10 cellular contexts compared by ENCODE assay signal in genomic region chrX:37776987-37777325, GRCh38. TPM values are rescaled to one million over a fixed set of nuclear protein-coding genes. Genes with fewer than 3 reads are reported as not detected.
DNase-seq lines count a peak whose midpoint lies in the region; ATAC-seq and TF ChIP-seq lines count a peak whose summit lies in the region.
"Had no signal": no experiment of that assay in that cellular context is flagged by ENCODE, and none has a peak within 500 bp of the region (broad histone marks: within the 10 kb centered on the region; RNA-seq: fewer than 3 reads in every experiment).

No MANE protein-coding gene starts in this region.

- H4K20me1 ChIP-seq in OCI-LY3 (ENCODE audit: insufficient read depth, low read length), result no peaks in the 10 kb centered on the region

- peak overlapping the region; percentile 31; the same call in 1 of the 2 replicates for H3K4me3 ChIP-seq in OCI-LY3 (ENCODE audit: low read length)

- CTCF ChIA-PET in activated naive CD4-positive, alpha-beta T cell treated with anti-CD3 and anti-CD28 coated beads, Interleukin-2, amount 10 ng/mL, durations not matched to agents 7 days and 5 days (lab: Charles Lee), result interaction anchor here (1.0 to 1.3 kb wide), 3 partner anchors 23 to 48 kb away, joined by 4 to 5 read pairs (median 5); no protein-coding TSS in a partner anchor
- CTCF ChIA-PET in MCF 10A (lab: Yijun Ruan, JAX), result interaction anchor here (0.7 to 1.0 kb wide), 2 partner anchors 14 to 36 kb away, joined by 4 to 6 read pairs; no protein-coding TSS in a partner anchor

- peaks cover 30% of the 10 kb centered on the region for H3K4me1 Mint-ChIP-seq in activated naive CD4-positive, alpha-beta T cell treated with anti-CD3 and anti-CD28 coated beads, Interleukin-2, amount 10 ng/mL, durations not matched to agents 7 days and 5 days
- H3K4me1 Mint-ChIP-seq in stimulated activated naive B cell treated with anti-CD40 and anti-IgM and Interleukin-4, amounts not matched to agents 10 μg/mL and 1 μg/mL and 100 μg/mL, for 72 hours, result peaks cover 31% of the 10 kb centered on the region in 2 donors
- H3K4me1 Mint-ChIP-seq in MCF 10A (ENCODE audit: insufficient read depth, unreplicated experiment) (no peaks in the 10 kb centered on the region), osteocyte (ENCODE audit: unreplicated experiment) (no peaks in the 10 kb centered on the region)

- H3K4me2 ChIP-seq in OCI-LY3 (ENCODE audit: low read length), result peak overlapping the region; percentile 68

- H3K27me3 Mint-ChIP-seq in activated naive CD4-positive, alpha-beta T cell treated with anti-CD3 and anti-CD28 coated beads, Interleukin-2, amount 10 ng/mL, durations not matched to agents 7 days and 5 days, result no peaks in the 10 kb centered on the region
- H3K27me3 Mint-ChIP-seq in stimulated activated naive B cell treated with anti-CD40 and anti-IgM and Interleukin-4, amounts not matched to agents 10 μg/mL and 1 μg/mL and 100 μg/mL, for 72 hours, result no peaks in the 10 kb centered on the region
- H3K27me3 Mint-ChIP-seq in MCF 10A (ENCODE audit: insufficient read depth, unreplicated experiment) (peaks cover 35% of the 10 kb centered on the region), osteocyte (ENCODE audit: unreplicated experiment) (peaks cover 4% of the 10 kb centered on the region)

- H3K36me3 ChIP-seq in OCI-LY3 (replicated peaks; ENCODE audit: low read depth, low read length), result peaks cover 13% of the 10 kb centered on the region

- H3K36me3 Mint-ChIP-seq in activated naive CD4-positive, alpha-beta T cell treated with anti-CD3 and anti-CD28 coated beads, Interleukin-2, amount 10 ng/mL, durations not matched to agents 7 days and 5 days, result no peaks in the 10 kb centered on the region
- H3K36me3 Mint-ChIP-seq in stimulated activated naive B cell treated with anti-CD40 and anti-IgM and Interleukin-4, amounts not matched to agents 10 μg/mL and 1 μg/mL and 100 μg/mL, for 72 hours, result peaks cover under 1% of the 10 kb centered on the region in 2 donors
- H3K36me3 Mint-ChIP-seq in MCF 10A (ENCODE audit: insufficient read depth, unreplicated experiment) (no peaks in the 10 kb centered on the region), osteocyte (ENCODE audit: unreplicated experiment) (no peaks in the 10 kb centered on the region)

- H3K27ac Mint-ChIP-seq in activated naive CD4-positive, alpha-beta T cell treated with anti-CD3 and anti-CD28 coated beads, Interleukin-2, amount 10 ng/mL, durations not matched to agents 7 days and 5 days, result peak overlapping the region; percentile 79
- peak overlapping the region; percentile 88 for H3K27ac Mint-ChIP-seq in stimulated activated naive B cell treated with anti-CD40 and anti-IgM and Interleukin-4, amounts not matched to agents 10 μg/mL and 1 μg/mL and 100 μg/mL, for 72 hours
- no peak overlapping the region for H3K27ac Mint-ChIP-seq in MCF 10A (ENCODE audit: low read depth, unreplicated experiment)
- H3K27ac Mint-ChIP-seq in osteocyte (ENCODE audit: unreplicated experiment), result no peak overlapping the region

- H2AFZ ChIP-seq in OCI-LY3 (ENCODE audit: low read depth, low read length), result no peak overlapping the region

- H3K79me2 ChIP-seq in OCI-LY3 (ENCODE audit: low read length), result peaks cover 26% of the 10 kb centered on the region

- peak overlapping the region; percentile 77 for H3K9ac ChIP-seq in OCI-LY3 (ENCODE audit: low read length)

- DNase-seq in activated naive CD4-positive, alpha-beta T cell treated with anti-CD3 and anti-CD28 coated beads, Interleukin-2, amount 10 ng/mL, durations not matched to agents 7 days and 5 days, result no peak
- no peak for DNase-seq in activated naive CD4-positive, alpha-beta T cell treated with Interleukin-2 at 50 U/mL for 16 hours
- no peak for DNase-seq in stimulated activated naive B cell treated with anti-CD40 and anti-IgM and Interleukin-4, amounts not matched to agents 10 μg/mL and 1 μg/mL and 100 μg/mL, for 72 hours
- DNase-seq in NCI-H2196 treated with DMSO at 0.1 percent for 48 hours (lab: John Stamatoyannopoulos, UW; ENCODE audit: unreplicated experiment) (no peak), MCF 10A (ENCODE audit: unreplicated experiment) (no peak), osteocyte (ENCODE audit: extremely low spot score, unreplicated experiment) (no peak)

- ATAC-seq in HG02610 (IDR thresholded peaks at IDR 0.05; ENCODE audit: unreplicated experiment), result peak; percentile 23
- peak; percentile 80 to 82 for ATAC-seq in stimulated activated naive B cell treated with anti-CD40 and anti-IgM and Interleukin-4, amounts not matched to agents 10 μg/mL and 1 μg/mL and 100 μg/mL, for 72 hours (replicated peaks)

- peaks cover 46% of the 10 kb centered on the region for H3K4me1 ChIP-seq in OCI-LY3 (ENCODE audit: low read length)

- H3K27me3 ChIP-seq in OCI-LY3 (ENCODE audit: low read depth, low read length), result no peaks in the 10 kb centered on the region

- peak overlapping the region; percentile 98 for H3K27ac ChIP-seq in OCI-LY3 (ENCODE audit: low read length)

- H3K9me3 Mint-ChIP-seq in activated naive CD4-positive, alpha-beta T cell treated with anti-CD3 and anti-CD28 coated beads, Interleukin-2, amount 10 ng/mL, durations not matched to agents 7 days and 5 days, result no peaks in the 10 kb centered on the region
- no peaks in the 10 kb centered on the region for H3K9me3 Mint-ChIP-seq in stimulated activated naive B cell treated with anti-CD40 and anti-IgM and Interleukin-4, amounts not matched to agents 10 μg/mL and 1 μg/mL and 100 μg/mL, for 72 hours
- no peaks in the 10 kb centered on the region for H3K9me3 Mint-ChIP-seq in MCF 10A (ENCODE audit: unreplicated experiment)
- H3K9me3 Mint-ChIP-seq in osteocyte (ENCODE audit: unreplicated experiment), result no peaks in the 10 kb centered on the region

- no peak for TF ChIP-seq CTCF in OCI-LY3 (IDR thresholded peaks at IDR 0.05; ENCODE audit: low read depth, low read length)
- TF ChIP-seq CTCF in MCF 10A (IDR thresholded peaks at IDR 0.05; ENCODE audit: unreplicated experiment), result no peak
- no peak for TF ChIP-seq CTCF in osteocyte (IDR thresholded peaks at IDR 0.05)

- POLR2A ChIA-PET in MCF 10A (lab: Yijun Ruan, JAX), result no interaction called here

- no peaks in the 10 kb centered on the region for H3K9me3 ChIP-seq in OCI-LY3 (ENCODE audit: insufficient read depth, low read length)

- peak overlapping the region; percentile 28 for H3K4me3 Mint-ChIP-seq in activated naive CD4-positive, alpha-beta T cell treated with anti-CD3 and anti-CD28 coated beads, Interleukin-2, amount 10 ng/mL, durations not matched to agents 7 days and 5 days
- peak overlapping the region in 1 of 2 donors; percentile 61 for H3K4me3 Mint-ChIP-seq in stimulated activated naive B cell treated with anti-CD40 and anti-IgM and Interleukin-4, amounts not matched to agents 10 μg/mL and 1 μg/mL and 100 μg/mL, for 72 hours
- H3K4me3 Mint-ChIP-seq in MCF 10A (ENCODE audit: unreplicated experiment) (no peak overlapping the region), osteocyte (ENCODE audit: unreplicated experiment) (no peak overlapping the region)

- intact Hi-C loops in MCF 10A (cut with micrococcal nuclease), result no loop called here

- no TSS peak for BruUV-seq in MCF 10A (replicated peaks; lab: Mats Ljungman, UMichigan)

RNA-seq across cellular contexts. Expression of gene CYBB, which starts 2.9 kb away (rescaled TPM):
- total RNA-seq in MCF 10A (2022) (0.07 TPM in 1 of 2 replicates, not detected in the other), osteocyte (not detected in 2 replicates)
- total RNA-seq: activated CD8-positive, alpha-beta memory T cell treated with anti-CD3 and anti-CD28 coated beads for 36 hours; NCI-H460 had no signal

Comparison
In these comparisons a context has a peak if more than half of its experiments do, and no peak if none do; other contexts are left out.
1. H3K27ac Mint-ChIP-seq: peak in activated naive CD4-positive, alpha-beta T cell treated with anti-CD3 and anti-CD28 coated beads, Interleukin-2, amount 10 ng/mL, durations not matched to agents 7 days and 5 days (single experiment) and stimulated activated naive B cell treated with anti-CD40 and anti-IgM and Interleukin-4, amounts not matched to agents 10 μg/mL and 1 μg/mL and 100 μg/mL, for 72 hours (single experiment); none in MCF 10A (single experiment) and osteocyte (single experiment).